Comparison of ENCODE assay signal across 2 cellular contexts in the genomic region with DNA sequence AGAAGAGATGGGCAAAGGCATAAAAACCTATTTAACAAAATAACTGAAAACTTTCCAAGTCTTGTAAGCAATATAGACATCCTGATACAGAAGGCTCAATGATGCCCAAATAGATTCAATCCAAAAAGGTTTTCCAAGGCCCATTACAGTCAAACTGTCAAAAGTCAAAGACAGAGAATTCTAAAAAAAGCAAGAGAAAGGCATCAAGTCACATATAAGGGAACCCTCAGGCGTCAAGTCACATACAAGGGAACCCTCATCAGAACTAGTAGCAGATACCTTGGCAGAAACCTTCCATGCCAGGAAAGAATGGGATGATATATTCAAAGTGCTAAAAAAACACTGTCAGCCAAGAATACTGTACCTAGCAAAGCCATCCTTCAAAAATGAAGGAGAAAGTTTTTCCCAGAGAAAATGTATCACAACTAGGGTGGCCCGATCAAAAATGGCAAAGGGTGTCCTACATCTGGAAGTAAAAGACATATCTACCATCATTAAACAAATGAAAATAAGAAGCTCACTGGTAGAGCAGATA.
TF ChIP-seq lines count a peak whose summit lies in the region.

No MANE protein-coding gene starts in this region.

TF ChIP-seq in liver, 16 proteins besides CTCF, POLR2A, EP300 and RAD21:
- no peak for TF ChIP-seq FOXA2 (IDR thresholded peaks at IDR 0.05)
- TF ChIP-seq, protein P1, sequence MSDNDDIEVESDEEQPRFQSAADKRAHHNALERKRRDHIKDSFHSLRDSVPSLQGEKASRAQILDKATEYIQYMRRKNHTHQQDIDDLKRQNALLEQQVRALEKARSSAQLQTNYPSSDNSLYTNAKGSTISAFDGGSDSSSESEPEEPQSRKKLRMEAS (IDR thresholded peaks at IDR 0.05): no peak
- TF ChIP-seq NR2F2 (IDR thresholded peaks at IDR 0.05): no peak
- TF ChIP-seq, protein P2, sequence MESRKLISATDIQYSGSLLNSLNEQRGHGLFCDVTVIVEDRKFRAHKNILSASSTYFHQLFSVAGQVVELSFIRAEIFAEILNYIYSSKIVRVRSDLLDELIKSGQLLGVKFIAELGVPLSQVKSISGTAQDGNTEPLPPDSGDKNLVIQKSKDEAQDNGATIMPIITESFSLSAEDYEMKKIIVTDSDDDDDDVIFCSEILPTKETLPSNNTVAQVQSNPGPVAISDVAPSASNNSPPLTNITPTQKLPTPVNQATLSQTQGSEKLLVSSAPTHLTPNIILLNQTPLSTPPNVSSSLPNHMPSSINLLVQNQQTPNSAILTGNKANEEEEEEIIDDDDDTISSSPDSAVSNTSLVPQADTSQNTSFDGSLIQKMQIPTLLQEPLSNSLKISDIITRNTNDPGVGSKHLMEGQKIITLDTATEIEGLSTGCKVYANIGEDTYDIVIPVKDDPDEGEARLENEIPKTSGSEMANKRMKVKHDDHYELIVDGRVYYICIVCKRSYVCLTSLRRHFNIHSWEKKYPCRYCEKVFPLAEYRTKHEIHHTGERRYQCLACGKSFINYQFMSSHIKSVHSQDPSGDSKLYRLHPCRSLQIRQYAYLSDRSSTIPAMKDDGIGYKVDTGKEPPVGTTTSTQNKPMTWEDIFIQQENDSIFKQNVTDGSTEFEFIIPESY (IDR thresholded peaks at IDR 0.05): no peak
- no peak for TF ChIP-seq TAF1 (conservative IDR thresholded peaks at IDR 0.05)
- no peak for TF ChIP-seq EGR1 (IDR thresholded peaks at IDR 0.05; ENCODE audit: low read depth in 2 of 2)
- TF ChIP-seq FOXA1 (IDR thresholded peaks at IDR 0.05): no peak

TF ChIP-seq in HepG2, 621 proteins besides CTCF, POLR2A, EP300 and RAD21:
- TF ChIP-seq, protein P3, sequence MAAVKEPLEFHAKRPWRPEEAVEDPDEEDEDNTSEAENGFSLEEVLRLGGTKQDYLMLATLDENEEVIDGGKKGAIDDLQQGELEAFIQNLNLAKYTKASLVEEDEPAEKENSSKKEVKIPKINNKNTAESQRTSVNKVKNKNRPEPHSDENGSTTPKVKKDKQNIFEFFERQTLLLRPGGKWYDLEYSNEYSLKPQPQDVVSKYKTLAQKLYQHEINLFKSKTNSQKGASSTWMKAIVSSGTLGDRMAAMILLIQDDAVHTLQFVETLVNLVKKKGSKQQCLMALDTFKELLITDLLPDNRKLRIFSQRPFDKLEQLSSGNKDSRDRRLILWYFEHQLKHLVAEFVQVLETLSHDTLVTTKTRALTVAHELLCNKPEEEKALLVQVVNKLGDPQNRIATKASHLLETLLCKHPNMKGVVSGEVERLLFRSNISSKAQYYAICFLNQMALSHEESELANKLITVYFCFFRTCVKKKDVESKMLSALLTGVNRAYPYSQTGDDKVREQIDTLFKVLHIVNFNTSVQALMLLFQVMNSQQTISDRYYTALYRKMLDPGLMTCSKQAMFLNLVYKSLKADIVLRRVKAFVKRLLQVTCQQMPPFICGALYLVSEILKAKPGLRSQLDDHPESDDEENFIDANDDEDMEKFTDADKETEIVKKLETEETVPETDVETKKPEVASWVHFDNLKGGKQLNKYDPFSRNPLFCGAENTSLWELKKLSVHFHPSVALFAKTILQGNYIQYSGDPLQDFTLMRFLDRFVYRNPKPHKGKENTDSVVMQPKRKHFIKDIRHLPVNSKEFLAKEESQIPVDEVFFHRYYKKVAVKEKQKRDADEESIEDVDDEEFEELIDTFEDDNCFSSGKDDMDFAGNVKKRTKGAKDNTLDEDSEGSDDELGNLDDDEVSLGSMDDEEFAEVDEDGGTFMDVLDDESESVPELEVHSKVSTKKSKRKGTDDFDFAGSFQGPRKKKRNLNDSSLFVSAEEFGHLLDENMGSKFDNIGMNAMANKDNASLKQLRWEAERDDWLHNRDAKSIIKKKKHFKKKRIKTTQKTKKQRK (IDR thresholded peaks at IDR 0.05; ENCODE audit: low read length): no peak
- TF ChIP-seq ZBTB7B (CRISPR knock-in tag; IDR thresholded peaks at IDR 0.05) (no peak), ZNF552 (CRISPR knock-in tag; IDR thresholded peaks at IDR 0.05; ENCODE audit: borderline replicate concordance) (no peak)
